ENCODE assay signal across 8 cellular contexts in genomic region chr15:42549052-42549491, GRCh38. TPM values are rescaled to one million over a fixed set of nuclear protein-coding genes. Genes with fewer than 3 reads are reported as not detected.
A peak's percentile ranks its signal among the peaks of the same experiment; 100 is the strongest.
DNase-seq lines count a peak whose midpoint lies in the region; ATAC-seq and TF ChIP-seq lines count a peak whose summit lies in the region.

No MANE protein-coding gene starts in this region.

- DNase-seq in A172 (ENCODE audit: low spot score) = peak; percentile 45
- peak; percentile 20 for DNase-seq in GM03348 (ENCODE audit: low spot score)
- DNase-seq in NCI-H69 (lab: John Stamatoyannopoulos, UW) = peak; percentile 61
- peak in 2 of 4 donors; percentile 11 to 25 for DNase-seq in body of pancreas
- DNase-seq in iPS-NIHi7 (ENCODE audit: extremely low spot score) = peak; percentile 31
- no peak for DNase-seq in middle frontal gyrus (ENCODE audit: extremely low spot score, low spot score)

- no peaks in the 10 kb centered on the region for H3K27me3 Mint-ChIP-seq in stimulated activated memory B cell treated with anti-CD40 and anti-IgM and Interleukin-4, amounts not matched to agents 10 μg/mL and 1 μg/mL and 100 μg/mL, for 72 hours

- no peak for TF ChIP-seq POLR2A in body of pancreas (IDR thresholded peaks at IDR 0.05)

- H3K4me1 ChIP-seq in body of pancreas = peaks cover 17% of the 10 kb centered on the region

- H3K4me3 ChIP-seq in body of pancreas = peak overlapping the region; percentile 89 to 91

- no peaks in the 10 kb centered on the region for H3K27me3 ChIP-seq in body of pancreas

- WGBS in body of pancreas, 2 donors = 1% methylated on average over 15 of the region's 15 CpGs

- peaks cover 57% of the 10 kb centered on the region for H3K4me1 Mint-ChIP-seq in stimulated activated memory B cell treated with anti-CD40 and anti-IgM and Interleukin-4, amounts not matched to agents 10 μg/mL and 1 μg/mL and 100 μg/mL, for 72 hours

- TF ChIP-seq CTCF in body of pancreas (IDR thresholded peaks at IDR 0.05) = no peak

- H3K27ac ChIP-seq in body of pancreas = peak overlapping the region; percentile 71 to 92 (median 81)

- peak overlapping the region; percentile 89 for H3K4me3 Mint-ChIP-seq in stimulated activated memory B cell treated with anti-CD40 and anti-IgM and Interleukin-4, amounts not matched to agents 10 μg/mL and 1 μg/mL and 100 μg/mL, for 72 hours

- H3K9me3 ChIP-seq in body of pancreas = no peaks in the 10 kb centered on the region

- peak overlapping the region; percentile 92 for H3K27ac Mint-ChIP-seq in stimulated activated memory B cell treated with anti-CD40 and anti-IgM and Interleukin-4, amounts not matched to agents 10 μg/mL and 1 μg/mL and 100 μg/mL, for 72 hours

- H3K36me3 Mint-ChIP-seq in stimulated activated memory B cell treated with anti-CD40 and anti-IgM and Interleukin-4, amounts not matched to agents 10 μg/mL and 1 μg/mL and 100 μg/mL, for 72 hours = peaks cover 7% of the 10 kb centered on the region

- H3K9me3 Mint-ChIP-seq in stimulated activated memory B cell treated with anti-CD40 and anti-IgM and Interleukin-4, amounts not matched to agents 10 μg/mL and 1 μg/mL and 100 μg/mL, for 72 hours = no peaks in the 10 kb centered on the region

- intact Hi-C loops in body of pancreas (cut with DNase I) = no loop called here

- H3K36me3 ChIP-seq in body of pancreas (replicated peaks in 1 of 2; ENCODE audit: insufficient read depth in 1 of 2, low read depth in 2 of 2) = peaks cover 0 to 4% of the 10 kb centered on the region in 2 donors

- peak; percentile 16 for ATAC-seq in HG02798 (IDR thresholded peaks at IDR 0.05; ENCODE audit: poor library complexity, unreplicated experiment)
- peak; percentile 34 for ATAC-seq in body of pancreas
- peak; percentile 53 for ATAC-seq in stimulated activated memory B cell treated with anti-CD40 and anti-IgM and Interleukin-4, amounts not matched to agents 10 μg/mL and 1 μg/mL and 100 μg/mL, for 72 hours

RNA-seq across cellular contexts. Expression of gene HAUS2, which starts 0.4 kb away (rescaled TPM):
- total RNA-seq in A172 (2014; rRNA removed; shearing (Covaris generic)) = 45.6 and 54.5 TPM in 2 replicates
- total RNA-seq in body of pancreas = 10 to 100 TPM in 1 of 2 donors, 1 to 10 TPM in 1; 8.6 to 24.7 TPM

RNA-seq across cellular contexts. Expression of gene LRRC57, which starts 0.5 kb away (rescaled TPM):
- 13.2 and 14.6 TPM in 2 replicates for total RNA-seq in A172 (2014; rRNA removed; shearing (Covaris generic))
- total RNA-seq in body of pancreas = 1 to 10 TPM; 6.9 to 8.3 TPM

RNA-seq across cellular contexts. Expression of gene STARD9, which starts 26.3 kb away (rescaled TPM):
- 1.4 and 2.0 TPM in 2 replicates for total RNA-seq in A172 (2014; rRNA removed; shearing (Covaris generic))
- 1 to 10 TPM; 1.3 to 4.7 TPM for total RNA-seq in body of pancreas

RNA-seq across cellular contexts. Expression of gene SNAP23, which starts 53.6 kb away (rescaled TPM):
- 64.1 and 77.1 TPM in 2 replicates for total RNA-seq in A172 (2014; rRNA removed; shearing (Covaris generic))
- total RNA-seq in body of pancreas = 10 to 100 TPM; 29.8 to 42.2 TPM

RNA-seq across cellular contexts. Expression of gene ZNF106, which starts 58.1 kb away (rescaled TPM):
- total RNA-seq in A172 (2014; rRNA removed; shearing (Covaris generic)) = 37.4 and 45.4 TPM in 2 replicates
- 10 to 100 TPM; 28.0 to 37.6 TPM for total RNA-seq in body of pancreas
